ENCODE assay signal across 1 cellular context in genomic region chrX:20593836-20594235, GRCh38.
TF ChIP-seq lines count a peak whose summit lies in the region.

No MANE protein-coding gene starts in this region.

TF ChIP-seq in HepG2, 621 proteins besides CTCF, POLR2A, EP300 and RAD21 (continued from another document):
- no peak for TF ChIP-seq BRF2 (CRISPR knock-in tag; IDR thresholded peaks at IDR 0.05)
- no peak for TF ChIP-seq TERF1 (CRISPR knock-in tag; IDR thresholded peaks at IDR 0.05)
- TF ChIP-seq PHB2 (IDR thresholded peaks at IDR 0.05; ENCODE audit: partially characterized antibody): no peak
